Comparison of ENCODE assay signal across 8 cellular contexts in the genomic region with DNA sequence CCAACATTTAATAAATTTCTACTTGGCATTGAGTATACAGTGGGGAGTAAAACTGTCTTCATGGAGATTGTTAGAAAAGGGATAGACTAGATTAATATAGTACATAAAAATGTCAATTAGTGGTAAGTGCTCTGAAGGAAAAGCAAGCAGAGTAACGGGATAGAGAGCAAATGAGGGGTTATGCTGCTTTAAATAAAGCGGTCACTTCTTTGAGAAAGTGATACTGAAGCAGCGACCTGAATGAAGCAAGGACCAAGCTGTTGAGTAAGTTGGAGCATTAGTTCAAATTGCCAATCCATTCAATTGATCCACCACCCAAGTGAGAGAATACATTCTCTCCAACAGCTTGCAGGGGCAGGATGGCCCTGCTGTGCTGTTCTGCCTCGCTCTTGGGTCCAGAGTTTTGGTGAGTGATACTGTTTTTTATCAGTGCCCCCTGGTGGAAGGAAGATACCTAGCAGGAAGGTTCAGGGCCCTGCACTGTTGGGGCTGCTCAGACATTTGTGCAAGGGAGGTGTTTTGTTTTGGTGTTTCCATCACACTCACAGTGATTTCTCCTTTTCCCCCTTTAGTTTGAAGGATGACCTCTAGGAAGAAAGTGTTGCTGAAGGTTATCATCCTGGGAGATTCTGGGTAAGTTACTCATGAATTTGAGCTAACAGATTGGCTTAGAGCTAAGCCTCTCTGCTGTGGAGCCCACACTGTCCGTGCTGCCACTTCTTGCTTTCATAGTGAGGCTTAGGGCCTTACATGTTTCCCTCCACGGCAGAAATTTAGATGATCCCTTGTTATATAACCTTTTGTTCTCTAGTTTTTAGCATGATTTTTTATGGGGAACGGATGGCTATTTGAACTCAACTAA.
DNase-seq lines count a peak whose midpoint lies in the region; ATAC-seq and TF ChIP-seq lines count a peak whose summit lies in the region.

No MANE protein-coding gene starts in this region.

- H3K4me3 ChIP-seq in CD8-positive, alpha-beta T cell (ENCODE audit: low read depth, low read length) = no peak overlapping the region
- H3K4me3 ChIP-seq in epithelial cell of proximal tubule (ENCODE audit: low read depth, low read length) (no peak overlapping the region), suprapubic skin (no peak overlapping the region)
- no peak overlapping the region for H3K4me3 ChIP-seq in naive thymus-derived CD4-positive, alpha-beta T cell (ENCODE audit: low read length)

- no peak for TF ChIP-seq EP300 in suprapubic skin (IDR thresholded peaks at IDR 0.05)

- CTCF ChIA-PET in CD8-positive, alpha-beta T cell (lab: Charles Lee) = interaction anchor here (0.6 to 6.0 kb wide), 45 partner anchors 7 to 177 kb away, joined by 3 to 88 read pairs (median 4); no protein-coding TSS in a partner anchor
- CTCF ChIA-PET in naive thymus-derived CD4-positive, alpha-beta T cell (lab: Charles Lee) = interaction anchor here (0.6 to 7.9 kb wide), 17 partner anchors 9 to 275 kb away, joined by 3 to 101 read pairs (median 6); partner anchors contain the start of genes ACAD9 and RAB7A

- POLR2A ChIA-PET in CD8-positive, alpha-beta T cell (lab: Charles Lee) = interaction anchor here (0.8 to 4.6 kb wide), 4 partner anchors 9 to 114 kb away, joined by 3 to 31 read pairs (median 4); no protein-coding TSS in a partner anchor
- POLR2A ChIA-PET in naive thymus-derived CD4-positive, alpha-beta T cell (lab: Charles Lee) = interaction anchor here (0.8 to 8.4 kb wide), 15 partner anchors 8 to 177 kb away, joined by 3 to 79 read pairs (median 4); partner anchors contain the start of genes ACAD9 and RAB7A

- H3K27me3 ChIP-seq in CD8-positive, alpha-beta T cell (ENCODE audit: insufficient read depth, low read length) = no peaks in the 10 kb centered on the region
- H3K27me3 ChIP-seq in naive thymus-derived CD4-positive, alpha-beta T cell (ENCODE audit: control insufficient read depth in 2 of 2, insufficient read depth in 2 of 2, low read length in 2 of 2) = no peaks in the 10 kb centered on the region
- H3K27me3 ChIP-seq in suprapubic skin = no peaks in the 10 kb centered on the region

- peaks cover 45% of the 10 kb centered on the region for H3K36me3 Mint-ChIP-seq in CD8-positive, alpha-beta T cell
- peaks cover 0 to 32% (median 21%) of the 10 kb centered on the region in 5 donors for H3K36me3 Mint-ChIP-seq in naive thymus-derived CD4-positive, alpha-beta T cell

- ATAC-seq in CD8-positive, alpha-beta T cell = peak; percentile 99
- ATAC-seq in GM19328 (IDR thresholded peaks at IDR 0.05; ENCODE audit: unreplicated experiment) (peak; percentile 77), HG03575 (IDR thresholded peaks at IDR 0.05; ENCODE audit: extremely low read depth, insufficient number of reproducible peaks, low FRiP score, unreplicated experiment) (peak; percentile 37)
- ATAC-seq in naive thymus-derived CD4-positive, alpha-beta T cell = peak; percentile 98

- H3K9me3 ChIP-seq in CD8-positive, alpha-beta T cell (ENCODE audit: low read length) = no peaks in the 10 kb centered on the region
- no peaks in the 10 kb centered on the region for H3K9me3 ChIP-seq in naive thymus-derived CD4-positive, alpha-beta T cell (ENCODE audit: control insufficient read depth in 2 of 3, low read length in 3 of 3)
- H3K9me3 ChIP-seq in suprapubic skin = no peaks in the 10 kb centered on the region

- peak overlapping the region; percentile 80 for H3K27ac Mint-ChIP-seq in CD8-positive, alpha-beta T cell
- peak overlapping the region; percentile 71 to 96 (median 85) for H3K27ac Mint-ChIP-seq in naive thymus-derived CD4-positive, alpha-beta T cell

- intact Hi-C loops in CD8-positive, alpha-beta T cell (cut with DNase I, micrococcal nuclease) = loop anchor here (1.0 to 5.0 kb wide), 9 partner anchors 8 to 178 kb away; partner anchors contain the start of gene RAB7A (in 2 of the 2)
- intact Hi-C loops in naive thymus-derived CD4-positive, alpha-beta T cell (cut with micrococcal nuclease) = loop anchor here (1.0 to 10.0 kb wide), 9 partner anchors 8 to 740 kb away; partner anchors contain the start of genes RAB7A (in 2 of the 2) and SEC61A1 (in 1 of the 2)

- peaks cover 20% of the 10 kb centered on the region for H3K36me3 ChIP-seq in CD8-positive, alpha-beta T cell (ENCODE audit: insufficient read depth, low read length)
- H3K36me3 ChIP-seq in naive thymus-derived CD4-positive, alpha-beta T cell (ENCODE audit: control insufficient read depth in 2 of 3, insufficient read depth in 3 of 3, low read length in 3 of 3) = peaks cover 6 to 37% (median 21%) of the 10 kb centered on the region in 3 experiments
- H3K36me3 ChIP-seq in suprapubic skin = peaks cover 42% of the 10 kb centered on the region

- no peaks in the 10 kb centered on the region for H3K27me3 Mint-ChIP-seq in CD8-positive, alpha-beta T cell (ENCODE audit: low read depth)
- no peaks in the 10 kb centered on the region for H3K27me3 Mint-ChIP-seq in naive thymus-derived CD4-positive, alpha-beta T cell

- H3K9me3 Mint-ChIP-seq in CD8-positive, alpha-beta T cell = no peaks in the 10 kb centered on the region
- H3K9me3 Mint-ChIP-seq in naive thymus-derived CD4-positive, alpha-beta T cell = no peaks in the 10 kb centered on the region

- peak; percentile 81 for TF ChIP-seq CTCF in CD8-positive, alpha-beta T cell (IDR thresholded peaks at IDR 0.05)
- peak; percentile 87 for TF ChIP-seq CTCF in epithelial cell of proximal tubule (conservative IDR thresholded peaks at IDR 0.05; ENCODE audit: low read depth, low read length)
- peak; percentile 64 to 74 for TF ChIP-seq CTCF in suprapubic skin (IDR thresholded peaks at IDR 0.05)

- H3K4me1 ChIP-seq in CD8-positive, alpha-beta T cell (ENCODE audit: insufficient read depth, low read length) = peaks cover 44% of the 10 kb centered on the region
- H3K4me1 ChIP-seq in naive thymus-derived CD4-positive, alpha-beta T cell (ENCODE audit: control insufficient read depth in 2 of 2, insufficient read depth in 2 of 2, low read length in 2 of 2) = peaks cover 11 to 54% of the 10 kb centered on the region in 2 donors
- H3K4me1 ChIP-seq in suprapubic skin = peaks cover 24% of the 10 kb centered on the region

- DNase-seq in CD8-positive, alpha-beta T cell = peak; percentile 32 to 79 (median 61)
- DNase-seq in NOMO-1 treated with DMSO at 0.1 percent for 48 hours (lab: John Stamatoyannopoulos, UW; ENCODE audit: unreplicated experiment) (peak; percentile 74), epithelial cell of proximal tubule (ENCODE audit: low read depth) (no peak), suprapubic skin (ENCODE audit: low spot score in 2 of 2) (no peak)
- peak; percentile 59 for DNase-seq in activated CD8-positive, alpha-beta memory T cell treated with anti-CD3 and anti-CD28 coated beads, Interleukin-2, amount 50 U/mL, for 4 hours
- DNase-seq in naive thymus-derived CD4-positive, alpha-beta T cell = peak; percentile 26 to 81 (median 76)

- no peak for TF ChIP-seq POLR2A in suprapubic skin (IDR thresholded peaks at IDR 0.05)

- peak overlapping the region; percentile 9 for H3K4me3 Mint-ChIP-seq in CD8-positive, alpha-beta T cell
- peak overlapping the region; percentile 26 to 78 (median 51) for H3K4me3 Mint-ChIP-seq in naive thymus-derived CD4-positive, alpha-beta T cell

- H3K27ac ChIP-seq in CD8-positive, alpha-beta T cell (ENCODE audit: low read depth, low read length) = no peak overlapping the region
- peak overlapping the region; percentile 54 for H3K27ac ChIP-seq in naive thymus-derived CD4-positive, alpha-beta T cell (ENCODE audit: low read depth, low read length)
- H3K27ac ChIP-seq in suprapubic skin = no peak overlapping the region

- peaks cover 55% of the 10 kb centered on the region for H3K4me1 Mint-ChIP-seq in CD8-positive, alpha-beta T cell (ENCODE audit: low read depth)
- peaks cover 32 to 74% (median 66%) of the 10 kb centered on the region in 7 donors for H3K4me1 Mint-ChIP-seq in naive thymus-derived CD4-positive, alpha-beta T cell

- 51% methylated on average over 7 of the region's 7 CpGs for WGBS in suprapubic skin

Comparison
In these comparisons a context has a peak if more than half of its experiments do, and no peak if none do; other contexts are left out.
1. ATAC-seq: peak in every context shown above with its lines; median percentile 99 in CD8-positive, alpha-beta T cell; 98 in naive thymus-derived CD4-positive, alpha-beta T cell; 77 in GM19328; 37 in HG03575.
2. DNase-seq: peak in CD8-positive, alpha-beta T cell (7 of 7), NOMO-1 treated with DMSO at 0.1 percent for 48 hours (single experiment), activated CD8-positive, alpha-beta memory T cell treated with anti-CD3 and anti-CD28 coated beads, Interleukin-2, amount 50 U/mL, for 4 hours (single experiment) and naive thymus-derived CD4-positive, alpha-beta T cell (9 of 9); none in epithelial cell of proximal tubule (single experiment) and suprapubic skin (0 of 2).
3. Peak in every context shown above with its lines, with median percentiles within 50 percentile points of each other: CTCF ChIP-seq.